Comparison of ENCODE assay signal across 8 cellular contexts in the genomic region with DNA sequence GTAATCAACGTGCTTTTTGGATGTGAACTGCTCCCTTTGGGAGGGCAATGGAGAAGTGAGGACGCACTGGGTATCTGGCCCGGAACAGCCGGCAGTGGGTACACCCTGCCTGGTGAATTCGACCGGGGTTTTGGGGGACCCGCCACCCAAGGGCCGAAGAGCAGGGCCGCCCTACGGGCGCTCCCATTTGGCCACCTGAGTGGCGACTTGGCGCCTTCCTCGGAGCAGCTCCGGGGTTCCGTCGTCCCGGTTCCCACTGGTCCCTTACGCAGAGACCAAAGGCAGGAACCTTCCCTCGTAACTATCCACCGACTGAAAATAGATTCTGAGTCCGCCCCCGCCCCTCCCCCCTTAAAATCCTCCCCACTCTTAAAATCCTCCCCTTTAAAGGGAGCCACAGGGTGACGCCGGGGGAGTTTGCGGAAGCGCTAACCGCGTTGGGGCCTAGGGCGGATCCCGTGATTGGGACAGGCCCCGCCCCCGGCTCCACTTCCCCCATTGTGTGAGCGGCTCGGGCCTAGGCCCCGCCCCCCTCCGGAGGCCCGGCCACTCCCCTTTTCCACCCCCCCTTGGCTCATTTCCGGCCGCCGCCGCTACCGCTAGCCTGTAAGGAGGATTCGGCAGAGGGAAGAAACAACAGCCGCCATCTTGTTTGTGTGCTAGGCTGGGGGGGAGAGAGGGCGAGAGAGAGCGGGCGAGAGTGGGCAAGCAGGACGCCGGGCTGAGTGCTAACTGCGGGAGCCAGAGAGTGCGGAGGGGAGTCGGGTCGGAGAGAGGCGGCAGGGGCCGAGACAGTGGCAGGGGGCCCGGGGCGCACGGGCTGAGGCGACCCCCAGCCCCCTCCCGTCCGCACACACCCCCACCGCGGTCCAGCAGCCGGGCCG. TPM values are rescaled to one million over a fixed set of nuclear protein-coding genes. Genes with fewer than 3 reads are reported as not detected.
DNase-seq lines count a peak whose midpoint lies in the region; ATAC-seq and TF ChIP-seq lines count a peak whose summit lies in the region.

No MANE protein-coding gene starts in this region.

- no peaks in the 10 kb centered on the region for H3K27me3 Mint-ChIP-seq in activated T-cell treated with anti-CD3 and anti-CD28 coated beads, Interleukin-2, amount 50 U/mL, for 4 hours (ENCODE audit: low read depth)

- POLR2A ChIA-PET in PC-9 (lab: Charles Lee; ENCODE audit: unreplicated experiment) = interaction anchor here (0.6 to 0.7 kb wide), 2 partner anchors 140 to 235 kb away, joined by 5 to 9 read pairs; a partner anchor contains a TSS

- peaks cover 41% of the 10 kb centered on the region for H3K79me2 ChIP-seq in PC-9 (ENCODE audit: low read depth)

- H3K4me1 Mint-ChIP-seq in activated T-cell treated with anti-CD3 and anti-CD28 coated beads, Interleukin-2, amount 50 U/mL, for 4 hours (ENCODE audit: low read depth) = peaks cover 29% of the 10 kb centered on the region

- H3K4me2 ChIP-seq in PC-9 = peak overlapping the region; percentile 88

- H3K36me3 ChIP-seq in PC-9 (ENCODE audit: low read depth) = peaks cover 16% of the 10 kb centered on the region; the same call in 1 of the 2 replicates
- H3K36me3 ChIP-seq in mucosa of rectum (ENCODE audit: control insufficient read depth in 2 of 2, insufficient read depth in 2 of 2, low read length in 2 of 2) = no peaks in the 10 kb centered on the region

- CTCF ChIA-PET in PC-9 (lab: Charles Lee) = no interaction called here

- H3K9me2 ChIP-seq in PC-9 (ENCODE audit: insufficient read depth) = no peaks in the 10 kb centered on the region

- peak overlapping the region; percentile 97 for H3K27ac ChIP-seq in PC-9
- peak overlapping the region; percentile 100 for H3K27ac ChIP-seq in mucosa of rectum (ENCODE audit: low read depth in 2 of 2, low read length in 2 of 2)

- H3K4me1 ChIP-seq in PC-9 (replicated peaks; ENCODE audit: insufficient read depth) = peaks cover 28% of the 10 kb centered on the region
- peaks cover 5 to 17% of the 10 kb centered on the region in 2 donors for H3K4me1 ChIP-seq in mucosa of rectum (ENCODE audit: control insufficient read depth in 2 of 2, insufficient read depth in 2 of 2, low read length in 2 of 2)

- peak overlapping the region; percentile 86 for H2AFZ ChIP-seq in PC-9

- in situ Hi-C loops in KBM-7 (cut with MboI; ENCODE audit: low pct_unique_long_range_greater_than_20kb, low sequenced_read_pairs) = no loop called here

- intact Hi-C loops in PC-9 (cut with micrococcal nuclease; ENCODE audit: unreplicated experiment) = loop anchor here (1.0 to 2.0 kb wide), 4 partner anchors 70 to 289 kb away; a partner anchor contains a TSS

- H3K4me3 Mint-ChIP-seq in activated T-cell treated with anti-CD3 and anti-CD28 coated beads, Interleukin-2, amount 50 U/mL, for 4 hours = peak overlapping the region; percentile 98

- no peaks in the 10 kb centered on the region for H3K9me3 ChIP-seq in PC-9 (ENCODE audit: insufficient read depth, low read depth)
- no peaks in the 10 kb centered on the region for H3K9me3 ChIP-seq in mucosa of rectum (ENCODE audit: control insufficient read depth in 2 of 2, low read length in 2 of 2)

- H3K36me3 Mint-ChIP-seq in activated T-cell treated with anti-CD3 and anti-CD28 coated beads, Interleukin-2, amount 50 U/mL, for 4 hours (ENCODE audit: insufficient read depth) = peaks cover 9% of the 10 kb centered on the region

- peaks cover 35% of the 10 kb centered on the region for H4K20me1 ChIP-seq in PC-9 (ENCODE audit: insufficient read depth)

- DNase-seq in DMS153 treated with DMSO at 0.1 percent for 48 hours (lab: John Stamatoyannopoulos, UW; ENCODE audit: unreplicated experiment) (peak; percentile 91), KBM-7 (peak; percentile 99), PC-9 (peak; percentile 93 to 98), erythroblast (lab: John Stamatoyannopoulos, UW) (peak; percentile 99 to 100)
- DNase-seq in activated T-cell treated with anti-CD3 and anti-CD28 coated beads, Interleukin-2, amount 50 U/mL, for 4 hours = peak; percentile 100
- peak; percentile 99 for DNase-seq in stimulated activated CD8-positive, alpha-beta memory T cell treated with anti-CD3 and anti-CD28 coated beads, Interleukin-4, amount 100 ng/mL, for 4 hours (ENCODE audit: low read depth in 2 of 2, low spot score in 1 of 2)

- H3K27me3 ChIP-seq in PC-9 (ENCODE audit: insufficient read depth, low read depth) = no peaks in the 10 kb centered on the region
- H3K27me3 ChIP-seq in mucosa of rectum (ENCODE audit: control insufficient read depth in 2 of 2, insufficient read depth in 2 of 2, low read length in 2 of 2) = no peaks in the 10 kb centered on the region

- TF ChIP-seq POLR2A in erythroblast (IDR thresholded peaks at IDR 0.05; ENCODE audit: low read length) = peak; percentile 83

- H3K9me3 Mint-ChIP-seq in activated T-cell treated with anti-CD3 and anti-CD28 coated beads, Interleukin-2, amount 50 U/mL, for 4 hours = no peaks in the 10 kb centered on the region

- H3K4me3 ChIP-seq in PC-9 (peak overlapping the region; percentile 92), mucosa of rectum (ENCODE audit: low read length in 2 of 2) (peak overlapping the region; percentile 93 to 97)

- ATAC-seq in GM21717 (IDR thresholded peaks at IDR 0.05; ENCODE audit: unreplicated experiment) = peak; percentile 58
- peak; percentile 89 to 92 for ATAC-seq in activated T-cell treated with anti-CD3 and anti-CD28 coated beads, Interleukin-2, amount 50 U/mL, for 4 hours

- peak overlapping the region; percentile 99 for H3K9ac ChIP-seq in mucosa of rectum (ENCODE audit: low read depth in 1 of 2, low read length in 2 of 2)

- H3F3A ChIP-seq in PC-9 (ENCODE audit: insufficient read depth, low read depth) = peaks cover 5% of the 10 kb centered on the region; the same call in 1 of the 2 replicates

- TF ChIP-seq CTCF in PC-9 (conservative IDR thresholded peaks at IDR 0.05) = no peak

- TSS peak; percentile 82 for BruUV-seq in PC-9 (replicated peaks; lab: Mats Ljungman, UMichigan)

RNA-seq across cellular contexts. Expression of a gene that starts 1.0 kb away (rescaled TPM):
- 53.4 and 64.3 TPM in 2 replicates for total RNA-seq in PC-9 (2021)
- total RNA-seq in activated T-cell treated with anti-CD3 and anti-CD28 coated beads, Interleukin-2, amount 50 U/mL, for 4 hours = 10 to 100 TPM; 43.7 to 52.0 (median 51.4) TPM

Comparison
In these comparisons a context has a peak if more than half of its experiments do, and no peak if none do; other contexts are left out.
1. Peak in every context shown above with its lines: DNase-seq, ATAC-seq, H3K4me3 ChIP-seq and H3K27ac ChIP-seq.